Comparison of ENCODE assay signal across 7 cellular contexts in genomic region chr14:23307687-23308644, GRCh38. TPM values are rescaled to one million over a fixed set of nuclear protein-coding genes. Genes with fewer than 3 reads are reported as not detected.
DNase-seq lines count a peak whose midpoint lies in the region; ATAC-seq and TF ChIP-seq lines count a peak whose summit lies in the region.
"Had no signal": no experiment of that assay in that cellular context is flagged by ENCODE, and none has a peak within 500 bp of the region (broad histone marks: within the 10 kb centered on the region; RNA-seq: fewer than 3 reads in every experiment).

No MANE protein-coding gene starts in this region.

- H3K79me2 ChIP-seq in GM23338 (replicated peaks; ENCODE audit: insufficient read depth) = peaks cover 11% of the 10 kb centered on the region; the same call in 1 of the 2 replicates
- peaks cover 61% of the 10 kb centered on the region for H3K79me2 ChIP-seq in osteoblast (ENCODE audit: insufficient read depth, low read length)

- peak overlapping the region; percentile 96 for H3K4me2 ChIP-seq in GM23338
- peak overlapping the region; percentile 82 for H3K4me2 ChIP-seq in osteoblast (ENCODE audit: insufficient read depth, low read length)

- CTCF ChIA-PET in activated CD4-positive, alpha-beta memory T cell treated with anti-CD3 and anti-CD28 coated beads for 36 hours (lab: Charles Lee) = interaction anchor here (0.9 to 1.6 kb wide), 3 partner anchors 12 to 239 kb away, joined by 3 to 6 read pairs (median 3); no protein-coding TSS in a partner anchor

- DNase-seq in GM23338 (ENCODE audit: low spot score) = no peak
- DNase-seq in caudate nucleus (lab: John Stamatoyannopoulos, UW) = no peak
- no peak for DNase-seq in osteoblast (ENCODE audit: insufficient read length, low spot score, missing footprints)
- DNase-seq in OCI-M2 (lab: John Stamatoyannopoulos, UW; ENCODE audit: unreplicated experiment) = no peak
- no peak for DNase-seq in activated CD4-positive, alpha-beta memory T cell treated with anti-CD3 and anti-CD28 coated beads for 36 hours
- DNase-seq in activated CD4-positive, alpha-beta T cell treated with anti-CD3 and anti-CD28 coated beads, Interleukin-2, amount 50 U/mL, for 4 hours = no peak
- DNase-seq: NCI-H526 had no signal

- peak overlapping the region; percentile 85 for H3K4me3 ChIP-seq in GM23338
- H3K4me3 ChIP-seq in osteoblast (ENCODE audit: insufficient read depth, low read length) = peak overlapping the region; percentile 81

- H3K27ac Mint-ChIP-seq in GM23338 = no peak overlapping the region
- H3K27ac Mint-ChIP-seq in activated CD4-positive, alpha-beta memory T cell treated with anti-CD3 and anti-CD28 coated beads for 36 hours = no peak overlapping the region

- peaks cover 13% of the 10 kb centered on the region for H3K27me3 Mint-ChIP-seq in GM23338 (ENCODE audit: insufficient read depth, low read depth, poor library complexity)
- H3K27me3 Mint-ChIP-seq in activated CD4-positive, alpha-beta memory T cell treated with anti-CD3 and anti-CD28 coated beads for 36 hours = peaks cover 22% of the 10 kb centered on the region

- H3K4me1 ChIP-seq in GM23338 (ENCODE audit: insufficient read depth) (peaks cover 15% of the 10 kb centered on the region), osteoblast (ENCODE audit: insufficient read depth, low read length) (peaks cover 40% of the 10 kb centered on the region)

- intact Hi-C loops in activated CD4-positive, alpha-beta memory T cell treated with anti-CD3 and anti-CD28 coated beads for 36 hours (cut with micrococcal nuclease) = no loop called here

- H3K4me3 Mint-ChIP-seq in GM23338 = peak overlapping the region; percentile 94
- H3K4me3 Mint-ChIP-seq in activated CD4-positive, alpha-beta memory T cell treated with anti-CD3 and anti-CD28 coated beads for 36 hours = no peak overlapping the region

- peaks cover 24% of the 10 kb centered on the region; the same call in 2 of the 3 replicates for H3K36me3 Mint-ChIP-seq in GM23338 (ENCODE audit: low read depth)
- H3K36me3 Mint-ChIP-seq in activated CD4-positive, alpha-beta memory T cell treated with anti-CD3 and anti-CD28 coated beads for 36 hours = no peaks in the 10 kb centered on the region

- H2AFZ ChIP-seq in GM23338 = no peak overlapping the region
- no peak overlapping the region for H2AFZ ChIP-seq in osteoblast (ENCODE audit: low read length)

- H3K27ac ChIP-seq in GM23338 (ENCODE audit: low read depth) (no peak overlapping the region), caudate nucleus (ENCODE audit: low read depth, low read length) (peak overlapping the region; percentile 44), osteoblast (ENCODE audit: low read depth, low read length) (peak overlapping the region; percentile 89)

- no peaks in the 10 kb centered on the region for H3K9me2 ChIP-seq in GM23338 (ENCODE audit: insufficient read depth)

- H3K36me3 ChIP-seq in GM23338 (ENCODE audit: insufficient read depth) = no peaks in the 10 kb centered on the region; the same call in 1 of the 2 replicates
- peaks cover 38% of the 10 kb centered on the region for H3K36me3 ChIP-seq in osteoblast (ENCODE audit: insufficient read depth, low read length)

- TF ChIP-seq CTCF in GM23338 (conservative IDR thresholded peaks at IDR 0.05; ENCODE audit: low read depth in 2 of 2) = no peak
- no peak for TF ChIP-seq CTCF in osteoblast (IDR thresholded peaks at IDR 0.05; ENCODE audit: extremely low read depth, low read depth, low read length)

- H3K27me3 ChIP-seq in GM23338 (ENCODE audit: insufficient read depth) = peaks cover 22% of the 10 kb centered on the region
- H3K27me3 ChIP-seq in osteoblast (ENCODE audit: insufficient read depth, low read length) = no peaks in the 10 kb centered on the region

- no peaks in the 10 kb centered on the region for H3K9me3 ChIP-seq in osteoblast (ENCODE audit: low read depth, low read length)

- H4K20me1 ChIP-seq in GM23338 (replicated peaks; ENCODE audit: insufficient read depth) = no peaks in the 10 kb centered on the region; the same call in 1 of the 2 replicates
- peaks cover 38% of the 10 kb centered on the region for H4K20me1 ChIP-seq in osteoblast (ENCODE audit: insufficient read depth, low read length)

- POLR2A ChIA-PET in activated CD4-positive, alpha-beta memory T cell treated with anti-CD3 and anti-CD28 coated beads for 36 hours (lab: Charles Lee) = no interaction called here

- H3K4me1 Mint-ChIP-seq in GM23338 = peaks cover 25% of the 10 kb centered on the region
- peaks cover 4% of the 10 kb centered on the region for H3K4me1 Mint-ChIP-seq in activated CD4-positive, alpha-beta memory T cell treated with anti-CD3 and anti-CD28 coated beads for 36 hours (ENCODE audit: low read depth)

- H3F3A ChIP-seq in GM23338 (replicated peaks; ENCODE audit: low read depth) = peaks cover 12% of the 10 kb centered on the region; the same call in 1 of the 2 replicates

- ATAC-seq in GM23338 = no peak

- H3K9me3 Mint-ChIP-seq in GM23338 = no peaks in the 10 kb centered on the region; the same call in 2 of the 3 replicates
- no peaks in the 10 kb centered on the region for H3K9me3 Mint-ChIP-seq in activated CD4-positive, alpha-beta memory T cell treated with anti-CD3 and anti-CD28 coated beads for 36 hours

TF ChIP-seq in GM23338, 12 proteins besides CTCF, POLR2A, EP300 and RAD21 (continues in another document):
- TF ChIP-seq NANOG (IDR thresholded peaks at IDR 0.05; ENCODE audit: borderline replicate concordance) (no peak), STAT1 (IDR thresholded peaks at IDR 0.05; ENCODE audit: unreplicated experiment) (no peak), POLR2AphosphoS5 (IDR thresholded peaks at IDR 0.05; ENCODE audit: low read depth) (no peak), CREB1 (CRISPR knock-in tag; IDR thresholded peaks at IDR 0.05; ENCODE audit: low read depth) (no peak), ZNF114 (CRISPR knock-in tag; IDR thresholded peaks at IDR 0.05) (no peak)

RNA-seq across cellular contexts. Expression of gene BCL2L2, which starts 1.3 kb away (rescaled TPM):
- 11.0 and 12.3 TPM in 2 replicates for total RNA-seq in GM23338 (2014; rRNA removed; shearing (Covaris generic))
- polyA plus RNA-seq in GM23338 (2016; fragmentation: Nextera tagmentation; extraction: Ambion mirVana) = 3.5 and 3.6 TPM in 2 replicates
- 19.5 and 21.2 TPM in 2 replicates for total RNA-seq in osteoblast
- total RNA-seq in activated CD4-positive, alpha-beta memory T cell treated with anti-CD3 and anti-CD28 coated beads for 36 hours = under 1 TPM; 0.55 to 0.85 TPM

RNA-seq across cellular contexts. Expression of gene PPP1R3E, which starts 5.3 kb away (rescaled TPM):
- 0.66 and 2.3 TPM in 2 replicates for total RNA-seq in GM23338 (2014; rRNA removed; shearing (Covaris generic))
- polyA plus RNA-seq in GM23338 (2016; fragmentation: Nextera tagmentation; extraction: Ambion mirVana) = 1.8 and 2.5 TPM in 2 replicates
- total RNA-seq in osteoblast = 7.6 and 9.1 TPM in 2 replicates
- total RNA-seq in activated CD4-positive, alpha-beta memory T cell treated with anti-CD3 and anti-CD28 coated beads for 36 hours = 10 to 100 TPM; 12.6 to 15.8 TPM

RNA-seq across cellular contexts. Expression of gene PABPN1, which starts 13.3 kb away (rescaled TPM):
- total RNA-seq in GM23338 (2014; rRNA removed; shearing (Covaris generic)) = 110 and 116 TPM in 2 replicates
- 342 and 384 TPM in 2 replicates for polyA plus RNA-seq in GM23338 (2016; fragmentation: Nextera tagmentation; extraction: Ambion mirVana)
- total RNA-seq in osteoblast = 42.3 and 51.9 TPM in 2 replicates
- total RNA-seq in activated CD4-positive, alpha-beta memory T cell treated with anti-CD3 and anti-CD28 coated beads for 36 hours = 100 to 1,000 TPM; 198 to 209 TPM

RNA-seq across cellular contexts. Expression of gene HOMEZ, which starts 22.0 kb away (rescaled TPM):
- 4.5 and 5.3 TPM in 2 replicates for total RNA-seq in GM23338 (2014; rRNA removed; shearing (Covaris generic))
- polyA plus RNA-seq in GM23338 (2016; fragmentation: Nextera tagmentation; extraction: Ambion mirVana) = 7.9 and 8.4 TPM in 2 replicates
- 5.4 and 8.0 TPM in 2 replicates for total RNA-seq in osteoblast
- 10 to 100 TPM; 12.3 to 13.0 TPM for total RNA-seq in activated CD4-positive, alpha-beta memory T cell treated with anti-CD3 and anti-CD28 coated beads for 36 hours

RNA-seq across cellular contexts. Expression of gene SLC22A17, which starts 44.7 kb away (rescaled TPM):
- total RNA-seq in GM23338 (2014; rRNA removed; shearing (Covaris generic)) = 52.6 and 56.6 TPM in 2 replicates
- polyA plus RNA-seq in GM23338 (2016; fragmentation: Nextera tagmentation; extraction: Ambion mirVana) = 28.6 and 29.5 TPM in 2 replicates
- total RNA-seq in osteoblast = 18.1 and 19.7 TPM in 2 replicates
- total RNA-seq in activated CD4-positive, alpha-beta memory T cell treated with anti-CD3 and anti-CD28 coated beads for 36 hours = 1 to 10 TPM; 4.4 to 4.8 TPM
